In the genomic region with DNA sequence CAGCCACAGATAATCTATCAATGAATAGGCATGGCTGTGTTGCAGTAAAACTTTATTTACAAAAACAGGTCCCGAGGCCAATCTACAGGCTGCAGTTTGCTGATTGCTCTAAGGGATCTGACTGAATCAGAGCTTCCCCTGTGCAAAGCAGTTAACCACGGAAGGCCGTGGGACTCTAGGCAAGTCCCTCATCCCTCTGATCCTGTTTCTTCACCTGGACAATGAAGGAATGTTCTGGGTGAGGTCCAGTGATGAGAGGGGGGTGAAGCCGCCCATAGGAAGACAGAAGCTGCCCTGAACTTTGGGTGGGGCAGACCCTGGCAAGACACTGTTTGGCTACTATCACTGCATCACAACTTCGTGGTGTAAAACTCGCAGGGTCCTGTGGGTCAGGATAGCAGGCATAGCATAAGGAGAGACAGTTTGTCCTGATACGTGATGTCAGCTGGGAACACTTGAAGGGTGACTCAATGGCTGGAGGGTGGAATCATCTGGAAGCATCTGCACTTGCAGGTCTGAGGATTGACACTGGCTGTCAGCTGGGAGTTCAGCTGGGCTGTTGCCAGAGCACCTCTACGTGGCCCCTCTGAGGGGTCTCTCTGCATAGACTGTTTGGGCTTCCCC, we compare ENCODE assay signal across 18 cellular contexts. TPM values are rescaled to one million over a fixed set of nuclear protein-coding genes. Genes with fewer than 3 reads are reported as not detected.
DNase-seq lines count a peak whose midpoint lies in the region; ATAC-seq and TF ChIP-seq lines count a peak whose summit lies in the region.
"Had no signal": no experiment of that assay in that cellular context is flagged by ENCODE, and none has a peak within 500 bp of the region (broad histone marks: within the 10 kb centered on the region; RNA-seq: fewer than 3 reads in every experiment).

No MANE protein-coding gene starts in this region.

- H3K4me3 ChIP-seq in epithelial cell of esophagus (ENCODE audit: low read length) (no peak overlapping the region), neuronal stem cell (ENCODE audit: low read length in 2 of 2) (no peak overlapping the region), brain microvascular endothelial cell (ENCODE audit: low read depth, low read length) (no peak overlapping the region)
- H3K4me3 ChIP-seq: colonic mucosa, prostate gland, stomach, vagina had no signal

- no peaks in the 10 kb centered on the region for H3K79me1 ChIP-seq in neuronal stem cell (ENCODE audit: low read depth, low read length)

- DNase-seq in CD14-positive monocyte (ENCODE audit: low spot score) (no peak), M059J (ENCODE audit: low read depth) (peak; percentile 75), epithelial cell of esophagus (ENCODE audit: low read depth) (peak; percentile 80), neuronal stem cell (ENCODE audit: low spot score) (no peak), NCI-H2227 treated with DMSO at 0.1 percent for 48 hours (lab: John Stamatoyannopoulos, UW) (no peak), brain microvascular endothelial cell (no peak), GM13977 (ENCODE audit: low spot score) (no peak)
- DNase-seq in activated naive CD8-positive, alpha-beta T cell treated with anti-CD3 and anti-CD28 coated beads, Interleukin-2, amount 50 U/mL, for 24 hours, result no peak
- DNase-seq: activated CD8-positive, alpha-beta T cell treated with anti-CD3 and anti-CD28 coated beads for 36 hours; BE2C; colonic mucosa; MM.1S; stomach had no signal

- H3K9ac ChIP-seq in neuronal stem cell (ENCODE audit: low read depth, low read length, poor library complexity), result no peak overlapping the region

- H3K27me3 ChIP-seq in neuronal stem cell (ENCODE audit: control insufficient read depth in 3 of 3, insufficient read depth in 3 of 3, low read depth in 1 of 3, low read length in 3 of 3), result no peaks in the 10 kb centered on the region
- H3K27me3 ChIP-seq in brain microvascular endothelial cell (replicated peaks), result no peaks in the 10 kb centered on the region
- H3K27me3 ChIP-seq: BE2C, colonic mucosa, vagina had no signal

- intact Hi-C loops in CD14-positive monocyte (cut with micrococcal nuclease), result no loop called here

- ATAC-seq in activated naive CD8-positive, alpha-beta T cell treated with anti-CD3 and anti-CD28 coated beads, Interleukin-2, amount 50 U/mL, for 24 hours, result no peak
- ATAC-seq: activated CD8-positive, alpha-beta T cell treated with anti-CD3 and anti-CD28 coated beads for 36 hours; activated T-helper 17 cell treated with anti-CD3 and anti-CD28 coated beads, Interleukin-2, amount 50 U/mL, for 72 hours; left lobe of liver; Panc1 had no signal

- no peak overlapping the region for H2BK12ac ChIP-seq in neuronal stem cell (ENCODE audit: low read length)

- H2AK5ac ChIP-seq in neuronal stem cell (ENCODE audit: low read depth, low read length), result no peak overlapping the region

- H3K36me3 Mint-ChIP-seq in CD14-positive monocyte, result peaks cover 0 to 3% of the 10 kb centered on the region in 2 donors
- no peaks in the 10 kb centered on the region for H3K36me3 Mint-ChIP-seq in activated naive CD8-positive, alpha-beta T cell treated with anti-CD3 and anti-CD28 coated beads, Interleukin-2, amount 50 U/mL, for 24 hours (ENCODE audit: low read depth)

- no peak overlapping the region for H3K18ac ChIP-seq in neuronal stem cell (ENCODE audit: low read length)

- H3K36me3 ChIP-seq in neuronal stem cell (replicated peaks in 1 of 2; ENCODE audit: control insufficient read depth in 2 of 2, insufficient read depth in 2 of 2, low read length in 2 of 2) (no peaks in the 10 kb centered on the region), brain microvascular endothelial cell (replicated peaks) (no peaks in the 10 kb centered on the region)
- H3K36me3 ChIP-seq: BE2C, colonic mucosa, prostate gland, stomach, vagina had no signal

- peak overlapping the region; percentile 23 for H2BK15ac ChIP-seq in neuronal stem cell (ENCODE audit: low read length)

- no peak overlapping the region for H4K91ac ChIP-seq in neuronal stem cell (ENCODE audit: low read depth, low read length, poor library complexity)

- peaks cover 2 to 6% (median 3%) of the 10 kb centered on the region in 3 donors for H3K27me3 Mint-ChIP-seq in CD14-positive monocyte (ENCODE audit: low read depth in 3 of 3)
- H3K27me3 Mint-ChIP-seq in activated naive CD8-positive, alpha-beta T cell treated with anti-CD3 and anti-CD28 coated beads, Interleukin-2, amount 50 U/mL, for 24 hours, result peaks cover 5% of the 10 kb centered on the region

- no peak overlapping the region for H3K27ac ChIP-seq in neuronal stem cell (replicated peaks; ENCODE audit: low read length)
- no peak overlapping the region for H3K27ac ChIP-seq in brain microvascular endothelial cell
- H3K27ac ChIP-seq: colonic mucosa, prostate gland, vagina had no signal

- no peak overlapping the region for H3K23ac ChIP-seq in neuronal stem cell (ENCODE audit: low read depth, low read length, poor library complexity)

- H3K14ac ChIP-seq in neuronal stem cell (ENCODE audit: low read length), result no peak overlapping the region

- H3K4me1 ChIP-seq in neuronal stem cell (ENCODE audit: control insufficient read depth in 2 of 2, insufficient read depth in 1 of 2, low read depth in 1 of 2, low read length in 2 of 2), result peaks cover 0 to 8% of the 10 kb centered on the region in 2 donors
- H3K4me1 ChIP-seq: BE2C, colonic mucosa, prostate gland, vagina had no signal

- H3K4me2 ChIP-seq in neuronal stem cell (ENCODE audit: insufficient read depth, low read length, poor library complexity, severe bottlenecking), result no peak overlapping the region

- WGBS in neuronal stem cell (ENCODE audit: extremely low coverage in 2 of 2, insufficient read length in 2 of 2, insufficient replicate concordance in 1 of 2), 2 donors, result no CpG with 5 or more reads among the region's 8 CpGs

- H3K9me3 Mint-ChIP-seq in CD14-positive monocyte, result peaks cover 0 to 6% (median 1%) of the 10 kb centered on the region in 7 donors
- H3K9me3 Mint-ChIP-seq in activated naive CD8-positive, alpha-beta T cell treated with anti-CD3 and anti-CD28 coated beads, Interleukin-2, amount 50 U/mL, for 24 hours, result peaks cover 6% of the 10 kb centered on the region

- peaks cover 57% of the 10 kb centered on the region for H3K4me1 Mint-ChIP-seq in CD14-positive monocyte
- H3K4me1 Mint-ChIP-seq in activated naive CD8-positive, alpha-beta T cell treated with anti-CD3 and anti-CD28 coated beads, Interleukin-2, amount 50 U/mL, for 24 hours, result no peaks in the 10 kb centered on the region
- H3K4me1 Mint-ChIP-seq: activated T-helper 17 cell treated with anti-CD3 and anti-CD28 coated beads, Interleukin-2, amount 50 U/mL, for 72 hours had no signal

- no peak overlapping the region for H2BK120ac ChIP-seq in neuronal stem cell (ENCODE audit: low read depth, low read length)

- in situ Hi-C loops in brain microvascular endothelial cell (cut with HindIII; ENCODE audit: low pct_ligation_motif_present, low sequenced_read_pairs) (no loop called here), GM13977 (cut with MboI; ENCODE audit: low pct_unique_long_range_greater_than_20kb, low sequenced_read_pairs, unreplicated experiment) (no loop called here)

- peak overlapping the region in 4 of 7 donors; percentile 65 to 96 (median 84) for H3K27ac Mint-ChIP-seq in CD14-positive monocyte
- no peak overlapping the region for H3K27ac Mint-ChIP-seq in activated naive CD8-positive, alpha-beta T cell treated with anti-CD3 and anti-CD28 coated beads, Interleukin-2, amount 50 U/mL, for 24 hours
- H3K27ac Mint-ChIP-seq: activated CD8-positive, alpha-beta T cell treated with anti-CD3 and anti-CD28 coated beads for 36 hours; activated T-helper 17 cell treated with anti-CD3 and anti-CD28 coated beads, Interleukin-2, amount 50 U/mL, for 72 hours had no signal

- no peak overlapping the region for H2AFZ ChIP-seq in neuronal stem cell (ENCODE audit: low read length)

- no peak overlapping the region for H3K4ac ChIP-seq in neuronal stem cell (ENCODE audit: low read length)

- H3K9me3 ChIP-seq in neuronal stem cell (replicated peaks in 1 of 2; ENCODE audit: control insufficient read depth in 2 of 2, insufficient read depth in 1 of 2, low read depth in 1 of 2, low read length in 2 of 2), result no peaks in the 10 kb centered on the region
- H3K9me3 ChIP-seq: BE2C, colonic mucosa, prostate gland, stomach, vagina had no signal

- no peak overlapping the region for H4K8ac ChIP-seq in neuronal stem cell (ENCODE audit: low read depth, low read length)

- no peak for TF ChIP-seq CTCF in CD14-positive monocyte (IDR thresholded peaks at IDR 0.05)
- no peak for TF ChIP-seq CTCF in epithelial cell of esophagus (IDR thresholded peaks at IDR 0.05; ENCODE audit: insufficient read depth, low read depth, low read length, missing control alignments)
- TF ChIP-seq CTCF in brain microvascular endothelial cell (IDR thresholded peaks at IDR 0.05; ENCODE audit: low read depth, low read length, missing control alignments), result no peak
- no peak for TF ChIP-seq CTCF in GM13977 (IDR thresholded peaks at IDR 0.05; ENCODE audit: extremely low read depth, insufficient read depth, missing control alignments)

- H3K4me3 Mint-ChIP-seq in CD14-positive monocyte, result no peak overlapping the region
- no peak overlapping the region for H3K4me3 Mint-ChIP-seq in activated naive CD8-positive, alpha-beta T cell treated with anti-CD3 and anti-CD28 coated beads, Interleukin-2, amount 50 U/mL, for 24 hours
- H3K4me3 Mint-ChIP-seq: activated CD8-positive, alpha-beta T cell treated with anti-CD3 and anti-CD28 coated beads for 36 hours; activated T-helper 17 cell treated with anti-CD3 and anti-CD28 coated beads, Interleukin-2, amount 50 U/mL, for 72 hours had no signal

- no peak overlapping the region for H2BK5ac ChIP-seq in neuronal stem cell (ENCODE audit: low read length)

RNA-seq across cellular contexts. Expression of gene TGM2, which starts 33.3 kb away (rescaled TPM):
- 1 to 10 TPM in 1 of 2 donors, under 1 TPM in 1; 0.47 to 1.6 TPM for polyA plus RNA-seq in CD14-positive monocyte
- 76.6 and 108 TPM in 2 replicates for total RNA-seq in M059J (2014; rRNA removed; shearing (Covaris generic))
- polyA plus RNA-seq in neuronal stem cell (2013, experiment 1 of 2), result 0.46 TPM
- 0.39 TPM for polyA plus RNA-seq in neuronal stem cell (2013, experiment 2 of 2)
- total RNA-seq: activated CD8-positive, alpha-beta T cell treated with anti-CD3 and anti-CD28 coated beads for 36 hours had no signal

Comparison
In these comparisons a context has a peak if more than half of its experiments do, and no peak if none do; other contexts are left out.
1. DNase-seq: peak in M059J (single experiment) and epithelial cell of esophagus (single experiment); none in CD14-positive monocyte (single experiment), neuronal stem cell (single experiment), NCI-H2227 treated with DMSO at 0.1 percent for 48 hours (single experiment), activated naive CD8-positive, alpha-beta T cell treated with anti-CD3 and anti-CD28 coated beads, Interleukin-2, amount 50 U/mL, for 24 hours (single experiment), brain microvascular endothelial cell (single experiment) and GM13977 (single experiment).